Comparison of ENCODE assay signal across 14 cellular contexts in the genomic region with DNA sequence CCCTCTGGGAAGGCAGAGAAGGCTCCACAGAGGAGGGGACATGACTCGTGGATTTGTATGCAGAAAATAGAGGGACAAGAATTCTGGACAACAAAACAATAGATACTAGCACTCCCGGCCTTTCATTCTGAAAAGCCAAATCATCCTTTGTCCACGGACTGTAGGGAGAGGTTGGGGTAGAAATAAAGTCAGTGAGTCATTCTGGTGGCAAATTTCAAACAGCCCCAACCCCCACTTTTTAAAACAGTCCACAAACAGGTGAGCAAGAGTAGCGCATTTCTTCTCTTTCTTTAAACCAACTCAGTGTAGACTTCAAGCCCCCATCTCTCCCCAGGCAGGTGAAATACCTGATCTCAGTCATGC. TPM values are rescaled to one million over a fixed set of nuclear protein-coding genes. Genes with fewer than 3 reads are reported as not detected.
A peak's percentile ranks its signal among the peaks of the same experiment; 100 is the strongest.
DNase-seq lines count a peak whose midpoint lies in the region; ATAC-seq and TF ChIP-seq lines count a peak whose summit lies in the region.
"Had no signal": no experiment of that assay in that cellular context is flagged by ENCODE, and none has a peak within 500 bp of the region (broad histone marks: within the 10 kb centered on the region; RNA-seq: fewer than 3 reads in every experiment).

No MANE protein-coding gene starts in this region.

- WGBS in gastroesophageal sphincter (ENCODE audit: low coverage in 1 of 2), 2 donors = 32 to 60% methylated on average over 3 to 4 of the region's 4 CpGs

- H3K9me3 ChIP-seq in AG04450 (ENCODE audit: control insufficient read depth, insufficient read depth, low read length) (no peaks in the 10 kb centered on the region), gastroesophageal sphincter (no peaks in the 10 kb centered on the region), gastrocnemius medialis (no peaks in the 10 kb centered on the region)
- H3K9me3 ChIP-seq: BLaER1 treated with 17β-estradiol and CSF1 and Interleukin-3, amounts not matched to agents 10 nM and 100 nM had no signal

- H3K27ac ChIP-seq in AG04450 (ENCODE audit: low read depth, low read length) (peak overlapping the region; percentile 86), angular gyrus (ENCODE audit: low read depth, low read length) (peak overlapping the region; percentile 8), gastroesophageal sphincter (peak overlapping the region; percentile 89 to 99 (median 92)), gastrocnemius medialis (peak overlapping the region; percentile 82 to 87 (median 84))
- H3K27ac ChIP-seq: BLaER1 treated with 17β-estradiol and CSF1 and Interleukin-3, amounts not matched to agents 10 nM and 100 nM had no signal

- TF ChIP-seq CTCF in AG04450 (IDR thresholded peaks at IDR 0.05; ENCODE audit: low read depth, low read length) (no peak), gastroesophageal sphincter (IDR thresholded peaks at IDR 0.05) (no peak), gastrocnemius medialis (IDR thresholded peaks at IDR 0.05 in 4 of 5, conservative IDR thresholded peaks at IDR 0.05 in 1 of 5) (no peak)

- H3K4me1 Mint-ChIP-seq in effector memory CD8-positive, alpha-beta T cell (ENCODE audit: low read depth in 2 of 2) = no peaks in the 10 kb centered on the region
- H3K4me1 Mint-ChIP-seq: stimulated activated naive CD8-positive, alpha-beta T cell treated with anti-CD3 and anti-CD28 coated beads, Interleukin-15, amount 100 ng/mL, for 72 hours had no signal

- H3K27me3 ChIP-seq in AG04450 (ENCODE audit: control insufficient read depth, insufficient read depth, low read length) = no peaks in the 10 kb centered on the region
- no peaks in the 10 kb centered on the region for H3K27me3 ChIP-seq in gastroesophageal sphincter
- H3K27me3 ChIP-seq in gastrocnemius medialis = no peaks in the 10 kb centered on the region
- H3K27me3 ChIP-seq: BLaER1 treated with 17β-estradiol and CSF1 and Interleukin-3, amounts not matched to agents 10 nM and 100 nM had no signal

- no peak for DNase-seq in AG04450 (ENCODE audit: low read depth, low spot score)
- DNase-seq in gastrocnemius medialis = no peak
- no peak for DNase-seq in T-helper 2 cell
- no peak for DNase-seq in GDM1 (lab: John Stamatoyannopoulos, UW)
- no peak for DNase-seq in effector memory CD8-positive, alpha-beta T cell
- DNase-seq: activated effector memory CD4-positive, alpha-beta T cell treated with anti-CD3 and anti-CD28 coated beads, Interleukin-2, amount 50 U/mL, for 16 hours; NCI-H1417 treated with DMSO at 0.1 percent for 48 hours; stimulated activated CD4-positive, alpha-beta T cell treated with anti-CD3 and anti-CD28 coated beads, Interleukin-4, amount 100 ng/mL, for 24 hours; stimulated activated naive CD8-positive, alpha-beta T cell treated with anti-CD3 and anti-CD28 coated beads, Interleukin-15, amount 100 ng/mL, for 72 hours had no signal

- no peak overlapping the region for H3K4me3 Mint-ChIP-seq in effector memory CD8-positive, alpha-beta T cell
- H3K4me3 Mint-ChIP-seq: neural crest cell; stimulated activated naive CD8-positive, alpha-beta T cell treated with anti-CD3 and anti-CD28 coated beads, Interleukin-15, amount 100 ng/mL, for 72 hours had no signal

- ATAC-seq in gastroesophageal sphincter = no peak
- no peak for ATAC-seq in gastrocnemius medialis
- ATAC-seq in HG02678 (IDR thresholded peaks at IDR 0.05; ENCODE audit: unreplicated experiment) = no peak
- no peak for ATAC-seq in effector memory CD8-positive, alpha-beta T cell (replicated peaks)
- ATAC-seq: stimulated activated naive CD8-positive, alpha-beta T cell treated with anti-CD3 and anti-CD28 coated beads, Interleukin-15, amount 100 ng/mL, for 72 hours had no signal

- no peak for TF ChIP-seq POLR2A in gastroesophageal sphincter (IDR thresholded peaks at IDR 0.05)
- TF ChIP-seq POLR2A in gastrocnemius medialis (IDR thresholded peaks at IDR 0.05) = no peak

- POLR2A ChIA-PET in AG04450 (lab: Yijun Ruan, JAX) = interaction anchor here (1.0 to 1.6 kb wide), 4 partner anchors 26 to 42 kb away, joined by 3 to 35 read pairs (median 8); no protein-coding TSS in a partner anchor

- H3K36me3 ChIP-seq in gastroesophageal sphincter (no peaks in the 10 kb centered on the region), gastrocnemius medialis (no peaks in the 10 kb centered on the region)
- H3K36me3 ChIP-seq: BLaER1 treated with 17β-estradiol and CSF1 and Interleukin-3, amounts not matched to agents 10 nM and 100 nM had no signal

- CTCF ChIA-PET in AG04450 (lab: Charles Lee) = no interaction called here

- in situ Hi-C loops in gastrocnemius medialis (cut with MboI; ENCODE audit: low sequenced_read_pairs in 4 of 4) = no loop called here

- H3K4me1 ChIP-seq in gastroesophageal sphincter (peaks cover 17 to 72% (median 19%) of the 10 kb centered on the region in 3 donors), gastrocnemius medialis (peaks cover 23 to 41% of the 10 kb centered on the region in 2 donors)
- H3K4me1 ChIP-seq: BLaER1 treated with 17β-estradiol and CSF1 and Interleukin-3, amounts not matched to agents 10 nM and 100 nM had no signal

- H3K9me3 Mint-ChIP-seq in effector memory CD8-positive, alpha-beta T cell = no peaks in the 10 kb centered on the region
- H3K9me3 Mint-ChIP-seq: neural crest cell; stimulated activated naive CD8-positive, alpha-beta T cell treated with anti-CD3 and anti-CD28 coated beads, Interleukin-15, amount 100 ng/mL, for 72 hours had no signal

- intact Hi-C loops in gastrocnemius medialis (cut with DNase I; ENCODE audit: low total_unique reads) = loop anchor here (2.0 kb wide), 1 partner anchor 24 kb away; no protein-coding TSS in a partner anchor

- H3K4me3 ChIP-seq in AG04450 (ENCODE audit: low read depth, low read length) (peak overlapping the region; percentile 30), gastroesophageal sphincter (peak overlapping the region in 1 of 2 donors; percentile 9), gastrocnemius medialis (peak overlapping the region; percentile 23 to 47 (median 34))
- H3K4me3 ChIP-seq: BLaER1 treated with 17β-estradiol and CSF1 and Interleukin-3, amounts not matched to agents 10 nM and 100 nM had no signal

- no peaks in the 10 kb centered on the region for H3K36me3 Mint-ChIP-seq in effector memory CD8-positive, alpha-beta T cell (ENCODE audit: insufficient read depth)

- TF ChIP-seq EP300 in gastroesophageal sphincter (IDR thresholded peaks at IDR 0.05) = no peak

- peaks cover 6 to 10% of the 10 kb centered on the region in 2 donors for H3K27me3 Mint-ChIP-seq in effector memory CD8-positive, alpha-beta T cell
- H3K27me3 Mint-ChIP-seq: stimulated activated naive CD8-positive, alpha-beta T cell treated with anti-CD3 and anti-CD28 coated beads, Interleukin-15, amount 100 ng/mL, for 72 hours had no signal

- H3K27ac Mint-ChIP-seq in effector memory CD8-positive, alpha-beta T cell = no peak overlapping the region

RNA-seq across cellular contexts. Expression of a gene that starts 56.1 kb away (rescaled TPM):
- 6.0 and 6.6 TPM in 2 replicates for polyA plus RNA-seq in AG04450 (2011; rRNA removed)
- 8.6 and 9.3 TPM in 2 replicates for polyA minus RNA-seq in AG04450 (2011; rRNA and poly(A)+ RNA removed)
- total RNA-seq in gastroesophageal sphincter = 10 to 100 TPM; 10.6 to 33.6 (median 21.6) TPM
- total RNA-seq in gastrocnemius medialis = 10 to 100 TPM in 2 of 4 donors, 1 to 10 TPM in 2; 4.3 to 11.4 (median 10.2) TPM

Comparison
In these comparisons a context has a peak if more than half of its experiments do, and no peak if none do; other contexts are left out.
1. H3K27ac ChIP-seq: peak in every context shown above with its lines; median percentile 92 in gastroesophageal sphincter; 86 in AG04450; 84 in gastrocnemius medialis; 8 in angular gyrus.